ENCODE assay signal across 8 cellular contexts in the genomic region with DNA sequence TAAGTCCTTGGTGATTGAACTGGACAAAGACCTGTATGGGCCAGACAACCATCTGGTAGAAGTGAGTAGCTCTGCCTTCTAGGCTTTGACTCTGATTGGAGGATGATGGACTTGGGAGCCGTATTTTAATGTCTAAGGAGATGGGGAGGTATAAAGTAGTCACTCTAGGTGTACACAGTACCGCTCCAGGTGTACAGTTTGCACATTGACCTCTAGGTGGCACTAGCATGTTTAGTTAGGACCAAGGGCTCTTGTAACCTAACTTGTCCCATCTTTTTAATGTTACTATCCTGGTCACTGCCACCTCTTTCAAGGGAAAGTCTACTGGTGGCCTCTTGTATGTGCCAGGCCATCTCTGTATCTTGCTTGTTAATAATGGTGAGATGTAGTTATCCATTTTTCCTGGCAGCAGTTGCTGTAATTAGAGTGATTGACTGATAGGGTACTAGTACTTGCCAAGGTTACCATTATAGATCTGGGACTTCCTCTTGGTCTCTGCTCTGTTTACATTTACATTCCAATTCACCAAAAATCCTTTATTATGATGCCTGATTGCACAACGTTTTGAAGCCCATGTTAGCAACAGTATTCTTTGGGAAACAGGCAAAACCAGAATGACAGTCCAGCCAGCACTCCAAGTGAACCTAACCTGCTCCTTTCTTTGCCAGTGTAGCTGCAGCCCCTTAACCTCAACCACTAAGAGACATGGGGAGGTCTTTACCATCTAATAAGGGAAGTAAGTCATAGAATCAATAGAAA. TPM values are rescaled to one million over a fixed set of nuclear protein-coding genes. Genes with fewer than 3 reads are reported as not detected.
A peak's percentile ranks its signal among the peaks of the same experiment; 100 is the strongest.
DNase-seq lines count a peak whose midpoint lies in the region; ATAC-seq, FAIRE-seq and TF ChIP-seq lines count a peak whose summit lies in the region.

No MANE protein-coding gene starts in this region.

- CTCF ChIA-PET in activated CD8-positive, alpha-beta T cell treated with anti-CD3 and anti-CD28 coated beads for 36 hours (lab: Charles Lee) = interaction anchor here (0.8 to 6.8 kb wide), 26 partner anchors 8 to 226 kb away, joined by 3 to 60 read pairs (median 4); a partner anchor contains a TSS

- DNase-seq in CD14-positive monocyte (ENCODE audit: low spot score) (no peak), H54 (ENCODE audit: insufficient read length, low spot score) (peak; percentile 40), NCI-H2227 (lab: John Stamatoyannopoulos, UW; ENCODE audit: unreplicated experiment) (peak; percentile 71), epithelial cell of prostate (ENCODE audit: low read depth, low spot score) (no peak)
- DNase-seq in activated CD8-positive, alpha-beta T cell treated with anti-CD3 and anti-CD28 coated beads for 36 hours = peak; percentile 79

- H3K9me3 Mint-ChIP-seq in CD14-positive monocyte = no peaks in the 10 kb centered on the region
- H3K9me3 Mint-ChIP-seq in activated CD8-positive, alpha-beta T cell treated with anti-CD3 and anti-CD28 coated beads for 36 hours = no peaks in the 10 kb centered on the region

- peaks cover 3% of the 10 kb centered on the region for H3K36me3 ChIP-seq in neural cell (ENCODE audit: insufficient read depth, low read length)

- H3K9me2 ChIP-seq in neural cell (ENCODE audit: insufficient read depth, low read length) = no peaks in the 10 kb centered on the region

- H3K4me1 Mint-ChIP-seq in CD14-positive monocyte = peaks cover 19% of the 10 kb centered on the region
- H3K4me1 Mint-ChIP-seq in activated CD8-positive, alpha-beta T cell treated with anti-CD3 and anti-CD28 coated beads for 36 hours (ENCODE audit: low read depth) = peaks cover 35% of the 10 kb centered on the region

- peak; percentile 48 for FAIRE-seq in H54 (lab: Jason Lieb, UNC)

- no peak for TF ChIP-seq EP300 in neural cell (conservative IDR thresholded peaks at IDR 0.05; ENCODE audit: poor library complexity, severe bottlenecking)

- TF ChIP-seq RAD21 in neural cell (conservative IDR thresholded peaks at IDR 0.05) = peak; percentile 59

- peaks cover 0 to 2% (median 1%) of the 10 kb centered on the region in 3 donors for H3K27me3 Mint-ChIP-seq in CD14-positive monocyte (ENCODE audit: low read depth in 3 of 3)
- no peaks in the 10 kb centered on the region for H3K27me3 Mint-ChIP-seq in activated CD8-positive, alpha-beta T cell treated with anti-CD3 and anti-CD28 coated beads for 36 hours

- no peaks in the 10 kb centered on the region for H3K9me3 ChIP-seq in neural cell (ENCODE audit: low read length)

- ATAC-seq in activated CD8-positive, alpha-beta T cell treated with anti-CD3 and anti-CD28 coated beads for 36 hours = peak; percentile 50
- no peak for ATAC-seq in HG03565 (IDR thresholded peaks at IDR 0.05; ENCODE audit: unreplicated experiment)
- no peak for ATAC-seq in GM21360 (IDR thresholded peaks at IDR 0.05; ENCODE audit: unreplicated experiment)

- H3K27ac ChIP-seq in epithelial cell of prostate (peak overlapping the region; percentile 100), neural cell (ENCODE audit: low read length) (no peak overlapping the region)

- H3K27me3 ChIP-seq in neural cell (ENCODE audit: insufficient read depth, low read depth, low read length) = no peaks in the 10 kb centered on the region

- peaks cover 15% of the 10 kb centered on the region for H3K79me2 ChIP-seq in neural cell (replicated peaks; ENCODE audit: insufficient read depth, low read length)

- peak overlapping the region; percentile 38 for H3K4me3 ChIP-seq in neural cell (ENCODE audit: low read length)

- no peak overlapping the region for H2AFZ ChIP-seq in neural cell (ENCODE audit: low read depth, low read length)

- no peak for TF ChIP-seq POLR2A in H54 (IDR thresholded peaks at IDR 0.05; ENCODE audit: low read depth, low read length)

- no peaks in the 10 kb centered on the region for H4K20me1 ChIP-seq in neural cell (ENCODE audit: insufficient read depth)

- POLR2A ChIA-PET in activated CD8-positive, alpha-beta T cell treated with anti-CD3 and anti-CD28 coated beads for 36 hours (lab: Charles Lee) = interaction anchor here (0.9 kb wide), 1 partner anchor 23 kb away, joined by 3 read pairs; no protein-coding TSS in a partner anchor

- intact Hi-C loops in CD14-positive monocyte (cut with micrococcal nuclease) = no loop called here
- intact Hi-C loops in activated CD8-positive, alpha-beta T cell treated with anti-CD3 and anti-CD28 coated beads for 36 hours (cut with micrococcal nuclease) = loop anchor here (5.0 kb wide), 1 partner anchor 89 kb away; no protein-coding TSS in a partner anchor

- no peak overlapping the region for H3K4me2 ChIP-seq in neural cell (ENCODE audit: low read length)

- no peak overlapping the region for H3K9ac ChIP-seq in neural cell (ENCODE audit: low read length)

- TF ChIP-seq CTCF in CD14-positive monocyte (IDR thresholded peaks at IDR 0.05) (peak; percentile 91), neural cell (IDR thresholded peaks at IDR 0.05; ENCODE audit: poor library complexity, severe bottlenecking) (peak; percentile 83)
- peak; percentile 84 for TF ChIP-seq CTCF in activated CD8-positive, alpha-beta T cell treated with anti-CD3 and anti-CD28 coated beads for 36 hours (IDR thresholded peaks at IDR 0.05)

- H3K36me3 Mint-ChIP-seq in CD14-positive monocyte = peaks cover 58 to 66% of the 10 kb centered on the region in 2 donors
- peaks cover 17% of the 10 kb centered on the region for H3K36me3 Mint-ChIP-seq in activated CD8-positive, alpha-beta T cell treated with anti-CD3 and anti-CD28 coated beads for 36 hours (ENCODE audit: low read depth)

- peak overlapping the region in 5 of 7 donors; percentile 1 to 63 (median 17) for H3K27ac Mint-ChIP-seq in CD14-positive monocyte
- peak overlapping the region; percentile 62 for H3K27ac Mint-ChIP-seq in activated CD8-positive, alpha-beta T cell treated with anti-CD3 and anti-CD28 coated beads for 36 hours

- no peak overlapping the region for H3K4me3 Mint-ChIP-seq in CD14-positive monocyte
- no peak overlapping the region for H3K4me3 Mint-ChIP-seq in activated CD8-positive, alpha-beta T cell treated with anti-CD3 and anti-CD28 coated beads for 36 hours

- peaks cover 4% of the 10 kb centered on the region for H3F3A ChIP-seq in neural cell (ENCODE audit: insufficient read depth, low read length, poor library complexity, severe bottlenecking)

TF ChIP-seq in neural cell, 6 proteins besides CTCF, POLR2A, EP300 and RAD21:
- peak; percentile 74 for TF ChIP-seq SMC3 (conservative IDR thresholded peaks at IDR 0.05; ENCODE audit: poor library complexity)
- TF ChIP-seq, protein P1, sequence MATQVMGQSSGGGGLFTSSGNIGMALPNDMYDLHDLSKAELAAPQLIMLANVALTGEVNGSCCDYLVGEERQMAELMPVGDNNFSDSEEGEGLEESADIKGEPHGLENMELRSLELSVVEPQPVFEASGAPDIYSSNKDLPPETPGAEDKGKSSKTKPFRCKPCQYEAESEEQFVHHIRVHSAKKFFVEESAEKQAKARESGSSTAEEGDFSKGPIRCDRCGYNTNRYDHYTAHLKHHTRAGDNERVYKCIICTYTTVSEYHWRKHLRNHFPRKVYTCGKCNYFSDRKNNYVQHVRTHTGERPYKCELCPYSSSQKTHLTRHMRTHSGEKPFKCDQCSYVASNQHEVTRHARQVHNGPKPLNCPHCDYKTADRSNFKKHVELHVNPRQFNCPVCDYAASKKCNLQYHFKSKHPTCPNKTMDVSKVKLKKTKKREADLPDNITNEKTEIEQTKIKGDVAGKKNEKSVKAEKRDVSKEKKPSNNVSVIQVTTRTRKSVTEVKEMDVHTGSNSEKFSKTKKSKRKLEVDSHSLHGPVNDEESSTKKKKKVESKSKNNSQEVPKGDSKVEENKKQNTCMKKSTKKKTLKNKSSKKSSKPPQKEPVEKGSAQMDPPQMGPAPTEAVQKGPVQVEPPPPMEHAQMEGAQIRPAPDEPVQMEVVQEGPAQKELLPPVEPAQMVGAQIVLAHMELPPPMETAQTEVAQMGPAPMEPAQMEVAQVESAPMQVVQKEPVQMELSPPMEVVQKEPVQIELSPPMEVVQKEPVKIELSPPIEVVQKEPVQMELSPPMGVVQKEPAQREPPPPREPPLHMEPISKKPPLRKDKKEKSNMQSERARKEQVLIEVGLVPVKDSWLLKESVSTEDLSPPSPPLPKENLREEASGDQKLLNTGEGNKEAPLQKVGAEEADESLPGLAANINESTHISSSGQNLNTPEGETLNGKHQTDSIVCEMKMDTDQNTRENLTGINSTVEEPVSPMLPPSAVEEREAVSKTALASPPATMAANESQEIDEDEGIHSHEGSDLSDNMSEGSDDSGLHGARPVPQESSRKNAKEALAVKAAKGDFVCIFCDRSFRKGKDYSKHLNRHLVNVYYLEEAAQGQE (IDR thresholded peaks at IDR 0.05; ENCODE audit: borderline replicate concordance) = no peak

RNA-seq across cellular contexts. Expression of a gene that starts 3.6 kb away (rescaled TPM):
- 1 to 10 TPM; 3.7 to 7.8 TPM for polyA plus RNA-seq in CD14-positive monocyte
- total RNA-seq in activated CD8-positive, alpha-beta T cell treated with anti-CD3 and anti-CD28 coated beads for 36 hours = 10 to 100 TPM; 47.3 to 55.1 TPM
- polyA plus RNA-seq in neural cell = 90.9 and 117 TPM in 2 replicates
- 158 and 204 TPM in 2 replicates for polyA minus RNA-seq in neural cell

RNA-seq across cellular contexts. Expression of a gene that starts 15.1 kb away (rescaled TPM):
- polyA plus RNA-seq in CD14-positive monocyte (not detected), neural cell (1.5 and 4.0 TPM in 2 replicates)
- under 1 TPM; 0.16 to 0.20 TPM for total RNA-seq in activated CD8-positive, alpha-beta T cell treated with anti-CD3 and anti-CD28 coated beads for 36 hours
- polyA minus RNA-seq in neural cell = 0.58 TPM in 1 of 2 replicates, not detected in the other

RNA-seq across cellular contexts. Expression of a gene that starts 23.3 kb away (rescaled TPM):
- polyA plus RNA-seq in CD14-positive monocyte (100 to 1,000 TPM; 231 to 257 TPM), neural cell (73.4 and 79.3 TPM in 2 replicates)
- 10 to 100 TPM; 43.1 to 51.0 TPM for total RNA-seq in activated CD8-positive, alpha-beta T cell treated with anti-CD3 and anti-CD28 coated beads for 36 hours
- polyA minus RNA-seq in neural cell = 15.6 and 17.0 TPM in 2 replicates

RNA-seq across cellular contexts. Expression of a gene that starts 31.4 kb away (rescaled TPM):
- polyA plus RNA-seq in CD14-positive monocyte (not detected), neural cell (8.0 and 9.1 TPM in 2 replicates)
- total RNA-seq in activated CD8-positive, alpha-beta T cell treated with anti-CD3 and anti-CD28 coated beads for 36 hours = 10 to 100 TPM; 14.3 to 17.3 TPM
- polyA minus RNA-seq in neural cell = 18.7 and 21.5 TPM in 2 replicates

Comparison
In these comparisons a context has a peak if more than half of its experiments do, and no peak if none do; other contexts are left out.
1. DNase-seq: peak in H54 (single experiment), NCI-H2227 (single experiment) and activated CD8-positive, alpha-beta T cell treated with anti-CD3 and anti-CD28 coated beads for 36 hours (single experiment); none in CD14-positive monocyte (single experiment) and epithelial cell of prostate (single experiment).
2. RNA of a gene that starts 3.6 kb away (polyA plus RNA-seq): 90.9 to 117 TPM in neural cell; 3.7 to 7.8 TPM in CD14-positive monocyte; every median in the first group is over 10 times any median in the second.
3. Peak in every context shown above with its lines, with median percentiles within 50 percentile points of each other: CTCF ChIP-seq.